Comparison of ENCODE assay signal across 9 cellular contexts in genomic region chr16:165218-165538, GRCh38. TPM values are rescaled to one million over a fixed set of nuclear protein-coding genes. Genes with fewer than 3 reads are reported as not detected.
DNase-seq lines count a peak whose midpoint lies in the region; ATAC-seq lines count a peak whose summit lies in the region.
"Had no signal": no experiment of that assay in that cellular context is flagged by ENCODE, and none has a peak within 500 bp of the region (broad histone marks: within the 10 kb centered on the region; RNA-seq: fewer than 3 reads in every experiment).

No MANE protein-coding gene starts in this region.

- H3K4me2 ChIP-seq in BLaER1: peak overlapping the region; percentile 81

- peaks cover 0 to 13% of the 10 kb centered on the region in 2 donors for H3K4me1 Mint-ChIP-seq in immature natural killer cell

- peak; percentile 47 for DNase-seq in NCI-H69 (lab: John Stamatoyannopoulos, UW)
- DNase-seq in immature natural killer cell: no peak
- DNase-seq in germinal center (ENCODE audit: low spot score): no peak
- DNase-seq: EL, NCI-H1930 had no signal

- H3K27ac Mint-ChIP-seq in immature natural killer cell: no peak overlapping the region

- peak overlapping the region; percentile 58 for H3K4me3 ChIP-seq in BLaER1
- H3K4me3 ChIP-seq: mucosa of descending colon had no signal

- no peaks in the 10 kb centered on the region for H3K9me3 ChIP-seq in BLaER1
- H3K9me3 ChIP-seq: mucosa of descending colon had no signal

- peak overlapping the region in 4 of 5 donors; percentile 15 to 71 (median 46) for H3K4me3 Mint-ChIP-seq in immature natural killer cell

- H3K4me1 ChIP-seq in BLaER1: peaks cover 12% of the 10 kb centered on the region

- peaks cover 59% of the 10 kb centered on the region for H4K20me1 ChIP-seq in BLaER1

- H3K27ac ChIP-seq in BLaER1: no peak overlapping the region

- ATAC-seq in HG02852 (IDR thresholded peaks at IDR 0.05; ENCODE audit: unreplicated experiment): no peak
- no peak for ATAC-seq in HG02798 (IDR thresholded peaks at IDR 0.05; ENCODE audit: poor library complexity, unreplicated experiment)

- no peaks in the 10 kb centered on the region for H3K9me3 Mint-ChIP-seq in immature natural killer cell

- peaks cover 8 to 23% (median 15%) of the 10 kb centered on the region in 3 donors for H3K27me3 Mint-ChIP-seq in immature natural killer cell (ENCODE audit: low read depth in 3 of 3)

- H3K36me3 Mint-ChIP-seq in immature natural killer cell: peaks cover 0 to 2% (median 0%) of the 10 kb centered on the region in 3 donors

- H3K27me3 ChIP-seq in BLaER1: peaks cover 87% of the 10 kb centered on the region

- H3K36me3 ChIP-seq in BLaER1: no peaks in the 10 kb centered on the region

- H3K9ac ChIP-seq in BLaER1: no peak overlapping the region

RNA-seq across cellular contexts. Expression of gene HBM, which starts 0.6 kb away (rescaled TPM):
- polyA plus RNA-seq in immature natural killer cell: 1 to 10 TPM in 1 of 3 donors, not detected in 2; 2.5 TPM

RNA-seq across cellular contexts. Expression of gene HBA2, which starts 7.5 kb away (rescaled TPM):
- polyA plus RNA-seq in immature natural killer cell: 100 to 1,000 TPM; 202 to 797 (median 725) TPM

RNA-seq across cellular contexts. Expression of gene HBA1, which starts 11.3 kb away (rescaled TPM):
- polyA plus RNA-seq in immature natural killer cell: 100 to 1,000 TPM in 2 of 3 donors, 10 to 100 TPM in 1; 70.7 to 207 (median 119) TPM

RNA-seq across cellular contexts. Expression of gene HBZ, which starts 12.7 kb away (rescaled TPM):
- not detected for polyA plus RNA-seq in immature natural killer cell

RNA-seq across cellular contexts. Expression of gene HBQ1, which starts 15.1 kb away (rescaled TPM):
- polyA plus RNA-seq in immature natural killer cell: 10 to 100 TPM in 1 of 3 donors, 1 to 10 TPM in 2; 4.9 to 10.3 (median 8.9) TPM
